ENCODE assay signal across 17 cellular contexts in the genomic region with DNA sequence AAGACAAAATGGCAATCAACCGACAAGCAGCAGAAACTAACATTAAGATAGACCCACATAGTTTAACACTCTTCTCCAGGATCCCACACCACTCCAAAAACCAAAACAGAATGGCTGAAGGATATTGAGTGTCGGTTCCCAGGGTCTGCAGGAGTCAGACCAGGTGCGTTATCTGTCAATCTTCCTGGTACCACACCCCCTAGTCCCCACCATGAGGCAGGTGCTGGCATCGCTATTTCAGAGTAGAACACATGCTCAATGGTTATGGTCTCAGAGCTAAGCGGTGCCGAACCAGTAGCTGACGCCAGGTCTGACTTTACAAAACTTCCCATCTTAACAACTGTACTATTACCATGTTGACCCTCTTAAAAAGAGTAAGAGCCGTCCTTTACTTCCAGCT.
"Had no signal": no experiment of that assay in that cellular context is flagged by ENCODE, and none has a peak within 500 bp of the region (broad histone marks: within the 10 kb centered on the region; RNA-seq: fewer than 3 reads in every experiment).

No MANE protein-coding gene starts in this region.

- H3K4me3 Mint-ChIP-seq: activated naive CD4-positive, alpha-beta T cell treated with anti-CD3 and anti-CD28 coated beads, Interleukin-2, amount 50 U/mL, for 24 hours; activated T-cell treated with anti-CD3 and anti-CD28 coated beads, Interleukin-2, amount 50 U/mL, for 4 hours; brain; stimulated activated naive B cell treated with anti-CD40 and anti-IgM and Interleukin-4, amounts not matched to agents 10 μg/mL and 1 μg/mL and 100 μg/mL, for 72 hours had no signal

- H3K36me3 ChIP-seq: colonic mucosa, ovary, thyroid gland had no signal

- H3K36me3 Mint-ChIP-seq: activated naive CD4-positive, alpha-beta T cell treated with anti-CD3 and anti-CD28 coated beads, Interleukin-2, amount 50 U/mL, for 24 hours had no signal

- H3K9me3 Mint-ChIP-seq: activated naive CD4-positive, alpha-beta T cell treated with anti-CD3 and anti-CD28 coated beads, Interleukin-2, amount 50 U/mL, for 24 hours; activated T-cell treated with anti-CD3 and anti-CD28 coated beads, Interleukin-2, amount 50 U/mL, for 4 hours; brain; stimulated activated naive B cell treated with anti-CD40 and anti-IgM and Interleukin-4, amounts not matched to agents 10 μg/mL and 1 μg/mL and 100 μg/mL, for 72 hours had no signal

- DNase-seq: activated CD4-positive, alpha-beta T cell treated with anti-CD3 and anti-CD28 coated beads, Interleukin-2, amount 50 U/mL, for 4 hours; activated effector memory CD4-positive, alpha-beta T cell treated with anti-CD3 and anti-CD28 coated beads, Interleukin-2, amount 50 U/mL, for 16 hours; activated T-cell treated with anti-CD3 and anti-CD28 coated beads, Interleukin-2, amount 50 U/mL, for 4 hours; central memory CD4-positive, alpha-beta T cell; colonic mucosa; effector CD4-positive, alpha-beta T cell; foreskin keratinocyte; lower lobe of right lung; midbrain; ovary; stimulated activated naive B cell treated with anti-CD40 and anti-IgM and Interleukin-4, amounts not matched to agents 10 μg/mL and 1 μg/mL and 100 μg/mL, for 72 hours; thyroid gland had no signal

- H3K4me1 ChIP-seq: colonic mucosa, foreskin keratinocyte had no signal

- H3K27ac Mint-ChIP-seq: activated naive CD4-positive, alpha-beta T cell treated with anti-CD3 and anti-CD28 coated beads, Interleukin-2, amount 50 U/mL, for 24 hours; stimulated activated naive B cell treated with anti-CD40 and anti-IgM and Interleukin-4, amounts not matched to agents 10 μg/mL and 1 μg/mL and 100 μg/mL, for 72 hours had no signal

- H3K27me3 Mint-ChIP-seq: activated naive CD4-positive, alpha-beta T cell treated with anti-CD3 and anti-CD28 coated beads, Interleukin-2, amount 50 U/mL, for 24 hours; brain; stimulated activated naive B cell treated with anti-CD40 and anti-IgM and Interleukin-4, amounts not matched to agents 10 μg/mL and 1 μg/mL and 100 μg/mL, for 72 hours had no signal

- H3K27me3 ChIP-seq: colonic mucosa, foreskin keratinocyte, ovary, thyroid gland had no signal

- ATAC-seq: activated CD4-positive, CD25-positive, alpha-beta regulatory T cell treated with anti-CD3 and anti-CD28 coated beads, Interleukin-2, amount 50 U/mL, for 24 hours; activated T-cell treated with anti-CD3 and anti-CD28 coated beads, Interleukin-2, amount 50 U/mL, for 4 hours; foreskin keratinocyte; lower lobe of right lung; stimulated activated naive B cell treated with anti-CD40 and anti-IgM and Interleukin-4, amounts not matched to agents 10 μg/mL and 1 μg/mL and 100 μg/mL, for 72 hours had no signal

- H3K9me3 ChIP-seq: colonic mucosa, lower lobe of right lung, ovary, thyroid gland had no signal

- FAIRE-seq: endothelial cell of umbilical vein, urothelium cell line had no signal

- H3K4me3 ChIP-seq: colonic mucosa, lower lobe of right lung, ovary, thyroid gland had no signal

- H3K27ac ChIP-seq: colonic mucosa, foreskin keratinocyte, lower lobe of right lung, ovary, thyroid gland had no signal
